ENCODE assay signal across 6 cellular contexts in genomic region chr12:64553690-64554089, GRCh38. TPM values are rescaled to one million over a fixed set of nuclear protein-coding genes. Genes with fewer than 3 reads are reported as not detected.
A peak's percentile ranks its signal among the peaks of the same experiment; 100 is the strongest.
DNase-seq lines count a peak whose midpoint lies in the region; ATAC-seq, FAIRE-seq and TF ChIP-seq lines count a peak whose summit lies in the region.
"Not testable (repeated sequence)": the region's sequence is repeated elsewhere in the genome, so short reads cannot be mapped to it uniquely, and the experiment has no call there.

No MANE protein-coding gene starts in this region.

- not testable (repeated sequence) for H3K18ac ChIP-seq in trophoblast cell (ENCODE audit: low read length)

- H3K36me3 ChIP-seq in HepG2 (replicated peaks in 1 of 2; ENCODE audit: control insufficient read depth in 1 of 2, insufficient read depth in 2 of 2, low read length in 2 of 2); trophoblast cell (ENCODE audit: control insufficient read depth in 1 of 2, insufficient read depth in 2 of 2, low read length in 2 of 2); sigmoid colon: not testable (repeated sequence)

- TF ChIP-seq RAD21 in HepG2 (CRISPR knock-in tag; IDR thresholded peaks at IDR 0.05), result not testable (repeated sequence)

- BruUV-seq in HepG2 (replicated peaks; lab: Mats Ljungman, UMichigan), result not testable (repeated sequence)

- H4K91ac ChIP-seq in trophoblast cell (ENCODE audit: low read depth, low read length), result not testable (repeated sequence)

- not testable (repeated sequence) for H3K79me2 ChIP-seq in HepG2 (ENCODE audit: insufficient read depth, low read length); trophoblast cell (ENCODE audit: control insufficient read depth, insufficient read depth, low read length, poor library complexity)

- not testable (repeated sequence) for H4K20me1 ChIP-seq in HepG2 (ENCODE audit: insufficient read depth, low read length)

- not testable (repeated sequence) for TF ChIP-seq POLR2A in HepG2 (IDR thresholded peaks at IDR 0.05; ENCODE audit: insufficient read depth in 1 of 2, low read depth in 2 of 2, low read length in 2 of 2); sigmoid colon (IDR thresholded peaks at IDR 0.05)

- H3K23ac ChIP-seq in trophoblast cell (ENCODE audit: low read length), result not testable (repeated sequence)

- H3K27ac ChIP-seq in VCaP, result peak overlapping the region; percentile 6; the same call in 1 of the 2 replicates
- H3K27ac ChIP-seq in HepG2 (ENCODE audit: extremely low read length, insufficient read depth, low read length); trophoblast cell (ENCODE audit: low read depth, low read length); sigmoid colon: not testable (repeated sequence)

- H2AFZ ChIP-seq in HepG2 (ENCODE audit: low read length); trophoblast cell (ENCODE audit: insufficient read depth, low read length, poor library complexity): not testable (repeated sequence)

- peak overlapping the region; percentile 53; the same call in 1 of the 2 replicates for H3K4me2 ChIP-seq in HepG2 (ENCODE audit: low read depth, low read length)
- H3K4me2 ChIP-seq in trophoblast cell (ENCODE audit: low read length), result not testable (repeated sequence)

- not testable (repeated sequence) for H3K27me3 ChIP-seq in HepG2 (ENCODE audit: control insufficient read depth in 1 of 2, insufficient read depth in 2 of 2, low read length in 2 of 2); trophoblast cell (ENCODE audit: insufficient read depth, low read length); sigmoid colon

- TF ChIP-seq CTCF in VCaP (conservative IDR thresholded peaks at IDR 0.05); HepG2 (CRISPR knock-in tag; IDR thresholded peaks at IDR 0.05); sigmoid colon (IDR thresholded peaks at IDR 0.05): not testable (repeated sequence)

- not testable (repeated sequence) for H4K12ac ChIP-seq in trophoblast cell (ENCODE audit: low read depth, low read length)

- not testable (repeated sequence) for H4K8ac ChIP-seq in trophoblast cell (ENCODE audit: low read depth, low read length)

- WGBS in HepG2 (ENCODE audit: low lambda C conversion rate), result 19% methylated on average over 2 of the region's 2 CpGs
- no CpG with 5 or more reads among the region's 2 CpGs for WGBS in trophoblast cell (ENCODE audit: extremely low coverage, insufficient coverage, insufficient read length)
- 96% methylated on average over 2 of the region's 2 CpGs for WGBS in sigmoid colon, 2 donors

- H3K4ac ChIP-seq in trophoblast cell (ENCODE audit: low read depth, low read length), result not testable (repeated sequence)

- not testable (repeated sequence) for DNase-seq in HEK293T (ENCODE audit: extremely low spot score); HepG2 (ENCODE audit: low spot score)
- peak; percentile 58 for DNase-seq in left kidney (ENCODE audit: low read depth, low spot score)
- DNase-seq in trophoblast cell, result peak; percentile 43 to 66
- peak; percentile 27 for DNase-seq in sigmoid colon

- POLR2A ChIA-PET in HEK293T (lab: Yijun Ruan, JAX); HepG2 (lab: Yijun Ruan, JAX): not testable (repeated sequence)

- intact Hi-C loops in HepG2 (cut with micrococcal nuclease; ENCODE audit: unreplicated experiment); sigmoid colon (cut with DNase I): not testable (repeated sequence)

- H3K9me3 ChIP-seq in HepG2 (ENCODE audit: low read length); trophoblast cell (ENCODE audit: insufficient read depth, low read depth, low read length); sigmoid colon: not testable (repeated sequence)

- H2BK120ac ChIP-seq in trophoblast cell (ENCODE audit: insufficient read depth, low read length, poor library complexity), result not testable (repeated sequence)

- H3K4me3 ChIP-seq in HepG2 (replicated peaks in 1 of 3; ENCODE audit: insufficient read depth in 1 of 3, low read depth in 2 of 3, low read length in 3 of 3); trophoblast cell (ENCODE audit: low read depth, low read length); sigmoid colon: not testable (repeated sequence)

- H3K14ac ChIP-seq in trophoblast cell (ENCODE audit: low read length), result not testable (repeated sequence)

- ATAC-seq in HepG2, result peak; percentile 19; the same call in 1 of the 3 replicates

- H3K79me1 ChIP-seq in trophoblast cell (ENCODE audit: low read length), result not testable (repeated sequence)

- CTCF ChIA-PET in HEK293T (lab: Yijun Ruan, JAX) (interaction anchor here (0.6 kb wide), 1 partner anchor 129 kb away, joined by 3 read pairs; no protein-coding TSS in a partner anchor), HepG2 (lab: Yijun Ruan, JAX; ENCODE audit: low intra/inter-chr PET ratio, low total read pairs) (interaction anchor here (5.2 kb wide), 1 partner anchor 143 kb away, joined by 75 read pairs; no protein-coding TSS in a partner anchor)

- in situ Hi-C loops in HepG2 (cut with HindIII; ENCODE audit: extremely low pct_ligation_motif_present, low pct_unique_long_range_greater_than_20kb), result not testable (repeated sequence)

- not testable (repeated sequence) for H3K9ac ChIP-seq in HepG2 (ENCODE audit: insufficient read depth, low read depth, low read length); trophoblast cell (ENCODE audit: low read length)

- TF ChIP-seq EP300 in HepG2 (IDR thresholded peaks at IDR 0.05; ENCODE audit: low read depth in 2 of 2, low read length in 2 of 2); HepG2 (CRISPR knock-in tag; IDR thresholded peaks at IDR 0.05; ENCODE audit: borderline replicate concordance); sigmoid colon (IDR thresholded peaks at IDR 0.05): not testable (repeated sequence)

- FAIRE-seq in HepG2 (lab: Jason Lieb, UNC), result not testable (repeated sequence)

- not testable (repeated sequence) for H2BK5ac ChIP-seq in trophoblast cell (ENCODE audit: low read depth, low read length, poor library complexity)

- peaks cover 22% of the 10 kb centered on the region for H3K4me1 ChIP-seq in HepG2 (ENCODE audit: insufficient read depth, low read length)
- H3K4me1 ChIP-seq in trophoblast cell (ENCODE audit: control insufficient read depth in 1 of 2, insufficient read depth in 2 of 2, low read length in 2 of 2); sigmoid colon: not testable (repeated sequence)

- H2BK12ac ChIP-seq in trophoblast cell (ENCODE audit: low read length), result not testable (repeated sequence)

- H2AK5ac ChIP-seq in trophoblast cell (ENCODE audit: low read length), result not testable (repeated sequence)

TF ChIP-seq in HEK293T, 16 proteins besides CTCF, POLR2A, EP300 and RAD21:
- 0 out of 2 replicates have a peak, but pooled peaks have one; percentile 9 for TF ChIP-seq ZNF384 (IDR thresholded peaks at IDR 0.05)

TF ChIP-seq in HepG2, 621 proteins besides CTCF, POLR2A, EP300 and RAD21:
- TF ChIP-seq ZNF770 (CRISPR knock-in tag; IDR thresholded peaks at IDR 0.05), result peak; percentile 85
TF ChIP-seq in HepG2: peak in this region for 1; not testable (repeated sequence) for 620.

RNA-seq across cellular contexts. Expression of gene RASSF3, which starts 56.6 kb away (rescaled TPM):
- total RNA-seq in HepG2 (2016; rRNA removed; fragmentation: Illumina TruSeq; extraction: Trizol) (16.0 and 21.3 TPM in 2 replicates), sigmoid colon (100 to 1,000 TPM; 143 to 348 (median 203) TPM)
- total RNA-seq in HepG2 (2016; cell fraction: cytosol; rRNA removed; fragmentation: Illumina TruSeq; extraction: Trizol; ENCODE audit: low read depth), result 6.2 and 7.7 TPM in 2 replicates
- total RNA-seq in HepG2 (2016; cell fraction: insoluble cytoplasmic fraction; rRNA removed; fragmentation: Illumina TruSeq; extraction: Trizol), result 13.2 and 20.1 TPM in 2 replicates
- total RNA-seq in HepG2 (2016; cell fraction: membrane; rRNA removed; fragmentation: Illumina TruSeq; extraction: Trizol), result 25.5 and 26.0 TPM in 2 replicates
- 9.1 and 10.8 TPM in 2 replicates for total RNA-seq in HepG2 (2016; cell fraction: nucleus; rRNA removed; fragmentation: Illumina TruSeq; extraction: Trizol)
- polyA plus RNA-seq in HepG2 (2011; rRNA removed) (15.4 and 15.5 TPM in 2 replicates), sigmoid colon (100 to 1,000 TPM in 1 of 3 donors, 10 to 100 TPM in 2; 34.7 to 113 (median 65.5) TPM)
- polyA plus RNA-seq in HepG2 (2011; cell fraction: cytosol; rRNA removed), result 9.8 and 10.9 TPM in 2 replicates
- 3.9 and 5.1 TPM in 2 replicates for polyA plus RNA-seq in HepG2 (2011; cell fraction: nucleus; rRNA removed)
- polyA plus RNA-seq in HepG2 (2012), result 7.1 and 11.1 TPM in 2 replicates
- polyA plus RNA-seq in HepG2 (2016; cell fraction: cytosol; fragmentation: Illumina TruSeq; extraction: Trizol; ENCODE audit: low read depth), result 3.6 and 3.9 TPM in 2 replicates
- 19.9 and 21.9 TPM in 2 replicates for polyA plus RNA-seq in HepG2 (2016; cell fraction: insoluble cytoplasmic fraction; fragmentation: Illumina TruSeq; extraction: Trizol; ENCODE audit: low read depth)
- 16.4 and 17.1 TPM in 2 replicates for polyA plus RNA-seq in HepG2 (2016; cell fraction: membrane; fragmentation: Illumina TruSeq; extraction: Trizol; ENCODE audit: low read depth)
- polyA plus RNA-seq in HepG2 (2016; cell fraction: nucleus; fragmentation: Illumina TruSeq; extraction: Trizol; ENCODE audit: insufficient read depth, low read depth), result 13.2 and 13.5 TPM in 2 replicates
- 37.6 and 54.4 TPM in 2 replicates for polyA minus RNA-seq in HepG2 (2011; rRNA and poly(A)+ RNA removed; ENCODE audit: low replicate concordance)
- polyA minus RNA-seq in HepG2 (2011; cell fraction: cytosol; rRNA and poly(A)+ RNA removed), result 13.6 and 15.4 TPM in 2 replicates
- 9.4 and 9.9 TPM in 2 replicates for polyA minus RNA-seq in HepG2 (2011; cell fraction: nucleus; rRNA and poly(A)+ RNA removed)
- polyA plus RNA-seq in trophoblast cell (2013), result 27.3 and 29.6 TPM in 2 replicates

Comparison
In these comparisons a context has a peak if more than half of its experiments do, and no peak if none do; other contexts are left out.
1. RNA of gene RASSF3, which starts 56.6 kb away (total RNA-seq): 143 to 348 TPM in sigmoid colon; 6.2 to 26.0 TPM in HepG2; every median in the first group is over 4 times any median in the second.